ENCODE assay signal across 11 cellular contexts in genomic region chr2:18404708-18405107, GRCh38.
DNase-seq lines count a peak whose midpoint lies in the region; ATAC-seq, FAIRE-seq and TF ChIP-seq lines count a peak whose summit lies in the region.
"Had no signal": no experiment of that assay in that cellular context is flagged by ENCODE, and none has a peak within 500 bp of the region (broad histone marks: within the 10 kb centered on the region; RNA-seq: fewer than 3 reads in every experiment).

No MANE protein-coding gene starts in this region.

- no peaks in the 10 kb centered on the region for H3K36me3 Mint-ChIP-seq in CD8-positive, alpha-beta T cell
- H3K36me3 Mint-ChIP-seq: activated CD8-positive, alpha-beta memory T cell treated with anti-CD3 and anti-CD28 coated beads, Interleukin-2, amount 10 ng/mL, durations not matched to agents 7 days and 5 days had no signal

- no peak for DNase-seq in D721Med (ENCODE audit: insufficient read length, low spot score)
- peak; percentile 18 for DNase-seq in HEK293T (ENCODE audit: extremely low spot score)
- peak; percentile 69 for DNase-seq in SK-MEL-5 (ENCODE audit: low read depth, low spot score)
- DNase-seq in iPS DF 4.7 (ENCODE audit: extremely low read depth, low spot score) = peak; percentile 36
- no peak for DNase-seq in activated CD4-positive, alpha-beta T cell treated with anti-CD3 and anti-CD28 coated beads for 48 hours
- DNase-seq in CD8-positive, alpha-beta T cell = no peak
- DNase-seq in putamen (ENCODE audit: low spot score) = no peak
- no peak for DNase-seq in hepatic stellate cell (ENCODE audit: low spot score)
- DNase-seq: activated CD8-positive, alpha-beta memory T cell treated with anti-CD3 and anti-CD28 coated beads, Interleukin-2, amount 10 ng/mL, durations not matched to agents 7 days and 5 days; cerebellar nuclear complex; Right ventricle myocardium superior had no signal

- H3K9me3 Mint-ChIP-seq in CD8-positive, alpha-beta T cell = no peaks in the 10 kb centered on the region

- H3K36me3 ChIP-seq in CD8-positive, alpha-beta T cell (ENCODE audit: insufficient read depth, low read length) = no peaks in the 10 kb centered on the region

- H3K4me1 Mint-ChIP-seq in CD8-positive, alpha-beta T cell (ENCODE audit: low read depth) = no peaks in the 10 kb centered on the region
- H3K4me1 Mint-ChIP-seq: activated CD8-positive, alpha-beta memory T cell treated with anti-CD3 and anti-CD28 coated beads, Interleukin-2, amount 10 ng/mL, durations not matched to agents 7 days and 5 days had no signal

- no peaks in the 10 kb centered on the region for H3K4me1 ChIP-seq in CD8-positive, alpha-beta T cell (ENCODE audit: insufficient read depth, low read length)

- in situ Hi-C loops in SK-MEL-5 (cut with HindIII; ENCODE audit: low pct_unique_long_range_greater_than_20kb, low sequenced_read_pairs) = no loop called here

- POLR2A ChIA-PET in HEK293T (lab: Yijun Ruan, JAX) = no interaction called here
- POLR2A ChIA-PET in CD8-positive, alpha-beta T cell (lab: Charles Lee) = no interaction called here

- CTCF ChIA-PET in HEK293T (lab: Yijun Ruan, JAX) = interaction anchor here (1.6 kb wide), 1 partner anchor 13 kb away, joined by 4 read pairs; no protein-coding TSS in a partner anchor
- CTCF ChIA-PET in CD8-positive, alpha-beta T cell (lab: Charles Lee) = no interaction called here

- no peaks in the 10 kb centered on the region for H3K27me3 ChIP-seq in CD8-positive, alpha-beta T cell (ENCODE audit: insufficient read depth, low read length)

- no peak overlapping the region for H3K4me3 Mint-ChIP-seq in CD8-positive, alpha-beta T cell
- H3K4me3 Mint-ChIP-seq: activated CD8-positive, alpha-beta memory T cell treated with anti-CD3 and anti-CD28 coated beads, Interleukin-2, amount 10 ng/mL, durations not matched to agents 7 days and 5 days had no signal

- no peaks in the 10 kb centered on the region for H3K9me3 ChIP-seq in CD8-positive, alpha-beta T cell (ENCODE audit: low read length)

- peak; percentile 39 for TF ChIP-seq CTCF in D721Med (IDR thresholded peaks at IDR 0.05; ENCODE audit: insufficient read depth, missing control alignments)
- TF ChIP-seq CTCF in CD8-positive, alpha-beta T cell (IDR thresholded peaks at IDR 0.05) = no peak

- ATAC-seq in CD8-positive, alpha-beta T cell = no peak
- ATAC-seq: activated CD8-positive, alpha-beta memory T cell treated with anti-CD3 and anti-CD28 coated beads, Interleukin-2, amount 10 ng/mL, durations not matched to agents 7 days and 5 days had no signal

- no peak overlapping the region for H3K27ac ChIP-seq in CD8-positive, alpha-beta T cell (ENCODE audit: low read depth, low read length)

- H3K27me3 Mint-ChIP-seq in CD8-positive, alpha-beta T cell (ENCODE audit: low read depth) = peaks cover 8% of the 10 kb centered on the region

- no peak overlapping the region for H3K4me3 ChIP-seq in CD8-positive, alpha-beta T cell (ENCODE audit: low read depth, low read length)

- no peak overlapping the region for H3K27ac Mint-ChIP-seq in CD8-positive, alpha-beta T cell
- H3K27ac Mint-ChIP-seq: activated CD8-positive, alpha-beta memory T cell treated with anti-CD3 and anti-CD28 coated beads, Interleukin-2, amount 10 ng/mL, durations not matched to agents 7 days and 5 days had no signal

- intact Hi-C loops in CD8-positive, alpha-beta T cell (cut with DNase I, micrococcal nuclease) = no loop called here

- no peak for FAIRE-seq in D721Med (lab: Jason Lieb, UNC)

TF ChIP-seq in HEK293T, 16 proteins besides CTCF, POLR2A, EP300 and RAD21:
- TF ChIP-seq ARNT (IDR thresholded peaks at IDR 0.05) = no peak
- TF ChIP-seq PKNOX1 (IDR thresholded peaks at IDR 0.05) = no peak
- TF ChIP-seq CTBP1 (IDR thresholded peaks at IDR 0.05; ENCODE audit: borderline replicate concordance) = no peak
- no peak for TF ChIP-seq FOXA1 (IDR thresholded peaks at IDR 0.05)
- TF ChIP-seq ZNF384 (IDR thresholded peaks at IDR 0.05) = no peak
- no peak for TF ChIP-seq FOXK2 (IDR thresholded peaks at IDR 0.05)
- TF ChIP-seq SUZ12 (IDR thresholded peaks at IDR 0.05) = no peak
- TF ChIP-seq SP1 (IDR thresholded peaks at IDR 0.05) = no peak

Comparison
In these comparisons a context has a peak if more than half of its experiments do, and no peak if none do; other contexts are left out.
1. DNase-seq: peak in HEK293T (single experiment), SK-MEL-5 (single experiment) and iPS DF 4.7 (single experiment); none in D721Med (single experiment), activated CD4-positive, alpha-beta T cell treated with anti-CD3 and anti-CD28 coated beads for 48 hours (single experiment), CD8-positive, alpha-beta T cell (0 of 7), putamen (single experiment) and hepatic stellate cell (single experiment).